ENCODE assay signal across 2 cellular contexts in the genomic region with DNA sequence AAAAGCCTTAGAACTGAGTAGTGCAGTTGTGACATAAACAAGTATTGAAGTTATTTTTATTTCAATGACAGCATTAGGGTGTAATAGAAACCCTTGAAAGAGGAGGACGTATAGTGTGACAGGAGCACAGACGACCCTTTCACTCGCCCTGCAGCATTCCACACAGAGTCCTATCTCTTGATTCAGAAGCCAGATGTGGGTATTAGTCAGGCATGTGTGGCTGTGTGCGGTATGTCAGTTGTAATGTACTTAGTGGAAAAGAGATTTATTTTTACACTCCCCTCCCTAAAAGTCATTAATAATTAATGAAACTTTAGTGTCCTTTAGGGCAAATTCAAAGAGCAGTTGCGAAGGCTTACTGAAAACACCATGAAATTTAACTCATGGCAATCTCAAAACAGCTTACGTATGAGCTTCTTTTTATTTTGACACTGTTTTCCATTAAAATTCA.
TF ChIP-seq lines count a peak whose summit lies in the region.

No MANE protein-coding gene starts in this region.

TF ChIP-seq in liver, 16 proteins besides CTCF, POLR2A, EP300 and RAD21 (continued from another document):
- TF ChIP-seq, protein P1, sequence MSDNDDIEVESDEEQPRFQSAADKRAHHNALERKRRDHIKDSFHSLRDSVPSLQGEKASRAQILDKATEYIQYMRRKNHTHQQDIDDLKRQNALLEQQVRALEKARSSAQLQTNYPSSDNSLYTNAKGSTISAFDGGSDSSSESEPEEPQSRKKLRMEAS (IDR thresholded peaks at IDR 0.05) = peak; percentile 16
- TF ChIP-seq, protein P2, sequence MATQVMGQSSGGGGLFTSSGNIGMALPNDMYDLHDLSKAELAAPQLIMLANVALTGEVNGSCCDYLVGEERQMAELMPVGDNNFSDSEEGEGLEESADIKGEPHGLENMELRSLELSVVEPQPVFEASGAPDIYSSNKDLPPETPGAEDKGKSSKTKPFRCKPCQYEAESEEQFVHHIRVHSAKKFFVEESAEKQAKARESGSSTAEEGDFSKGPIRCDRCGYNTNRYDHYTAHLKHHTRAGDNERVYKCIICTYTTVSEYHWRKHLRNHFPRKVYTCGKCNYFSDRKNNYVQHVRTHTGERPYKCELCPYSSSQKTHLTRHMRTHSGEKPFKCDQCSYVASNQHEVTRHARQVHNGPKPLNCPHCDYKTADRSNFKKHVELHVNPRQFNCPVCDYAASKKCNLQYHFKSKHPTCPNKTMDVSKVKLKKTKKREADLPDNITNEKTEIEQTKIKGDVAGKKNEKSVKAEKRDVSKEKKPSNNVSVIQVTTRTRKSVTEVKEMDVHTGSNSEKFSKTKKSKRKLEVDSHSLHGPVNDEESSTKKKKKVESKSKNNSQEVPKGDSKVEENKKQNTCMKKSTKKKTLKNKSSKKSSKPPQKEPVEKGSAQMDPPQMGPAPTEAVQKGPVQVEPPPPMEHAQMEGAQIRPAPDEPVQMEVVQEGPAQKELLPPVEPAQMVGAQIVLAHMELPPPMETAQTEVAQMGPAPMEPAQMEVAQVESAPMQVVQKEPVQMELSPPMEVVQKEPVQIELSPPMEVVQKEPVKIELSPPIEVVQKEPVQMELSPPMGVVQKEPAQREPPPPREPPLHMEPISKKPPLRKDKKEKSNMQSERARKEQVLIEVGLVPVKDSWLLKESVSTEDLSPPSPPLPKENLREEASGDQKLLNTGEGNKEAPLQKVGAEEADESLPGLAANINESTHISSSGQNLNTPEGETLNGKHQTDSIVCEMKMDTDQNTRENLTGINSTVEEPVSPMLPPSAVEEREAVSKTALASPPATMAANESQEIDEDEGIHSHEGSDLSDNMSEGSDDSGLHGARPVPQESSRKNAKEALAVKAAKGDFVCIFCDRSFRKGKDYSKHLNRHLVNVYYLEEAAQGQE (IDR thresholded peaks at IDR 0.05) = peak; percentile 65
- peak in 1 of 2 donors; percentile 39 for TF ChIP-seq RXRA (IDR thresholded peaks at IDR 0.05)
TF ChIP-seq in liver: peak in this region for 8.

TF ChIP-seq in HepG2, 621 proteins besides CTCF, POLR2A, EP300 and RAD21 (continued from another document):
- TF ChIP-seq, protein P3, sequence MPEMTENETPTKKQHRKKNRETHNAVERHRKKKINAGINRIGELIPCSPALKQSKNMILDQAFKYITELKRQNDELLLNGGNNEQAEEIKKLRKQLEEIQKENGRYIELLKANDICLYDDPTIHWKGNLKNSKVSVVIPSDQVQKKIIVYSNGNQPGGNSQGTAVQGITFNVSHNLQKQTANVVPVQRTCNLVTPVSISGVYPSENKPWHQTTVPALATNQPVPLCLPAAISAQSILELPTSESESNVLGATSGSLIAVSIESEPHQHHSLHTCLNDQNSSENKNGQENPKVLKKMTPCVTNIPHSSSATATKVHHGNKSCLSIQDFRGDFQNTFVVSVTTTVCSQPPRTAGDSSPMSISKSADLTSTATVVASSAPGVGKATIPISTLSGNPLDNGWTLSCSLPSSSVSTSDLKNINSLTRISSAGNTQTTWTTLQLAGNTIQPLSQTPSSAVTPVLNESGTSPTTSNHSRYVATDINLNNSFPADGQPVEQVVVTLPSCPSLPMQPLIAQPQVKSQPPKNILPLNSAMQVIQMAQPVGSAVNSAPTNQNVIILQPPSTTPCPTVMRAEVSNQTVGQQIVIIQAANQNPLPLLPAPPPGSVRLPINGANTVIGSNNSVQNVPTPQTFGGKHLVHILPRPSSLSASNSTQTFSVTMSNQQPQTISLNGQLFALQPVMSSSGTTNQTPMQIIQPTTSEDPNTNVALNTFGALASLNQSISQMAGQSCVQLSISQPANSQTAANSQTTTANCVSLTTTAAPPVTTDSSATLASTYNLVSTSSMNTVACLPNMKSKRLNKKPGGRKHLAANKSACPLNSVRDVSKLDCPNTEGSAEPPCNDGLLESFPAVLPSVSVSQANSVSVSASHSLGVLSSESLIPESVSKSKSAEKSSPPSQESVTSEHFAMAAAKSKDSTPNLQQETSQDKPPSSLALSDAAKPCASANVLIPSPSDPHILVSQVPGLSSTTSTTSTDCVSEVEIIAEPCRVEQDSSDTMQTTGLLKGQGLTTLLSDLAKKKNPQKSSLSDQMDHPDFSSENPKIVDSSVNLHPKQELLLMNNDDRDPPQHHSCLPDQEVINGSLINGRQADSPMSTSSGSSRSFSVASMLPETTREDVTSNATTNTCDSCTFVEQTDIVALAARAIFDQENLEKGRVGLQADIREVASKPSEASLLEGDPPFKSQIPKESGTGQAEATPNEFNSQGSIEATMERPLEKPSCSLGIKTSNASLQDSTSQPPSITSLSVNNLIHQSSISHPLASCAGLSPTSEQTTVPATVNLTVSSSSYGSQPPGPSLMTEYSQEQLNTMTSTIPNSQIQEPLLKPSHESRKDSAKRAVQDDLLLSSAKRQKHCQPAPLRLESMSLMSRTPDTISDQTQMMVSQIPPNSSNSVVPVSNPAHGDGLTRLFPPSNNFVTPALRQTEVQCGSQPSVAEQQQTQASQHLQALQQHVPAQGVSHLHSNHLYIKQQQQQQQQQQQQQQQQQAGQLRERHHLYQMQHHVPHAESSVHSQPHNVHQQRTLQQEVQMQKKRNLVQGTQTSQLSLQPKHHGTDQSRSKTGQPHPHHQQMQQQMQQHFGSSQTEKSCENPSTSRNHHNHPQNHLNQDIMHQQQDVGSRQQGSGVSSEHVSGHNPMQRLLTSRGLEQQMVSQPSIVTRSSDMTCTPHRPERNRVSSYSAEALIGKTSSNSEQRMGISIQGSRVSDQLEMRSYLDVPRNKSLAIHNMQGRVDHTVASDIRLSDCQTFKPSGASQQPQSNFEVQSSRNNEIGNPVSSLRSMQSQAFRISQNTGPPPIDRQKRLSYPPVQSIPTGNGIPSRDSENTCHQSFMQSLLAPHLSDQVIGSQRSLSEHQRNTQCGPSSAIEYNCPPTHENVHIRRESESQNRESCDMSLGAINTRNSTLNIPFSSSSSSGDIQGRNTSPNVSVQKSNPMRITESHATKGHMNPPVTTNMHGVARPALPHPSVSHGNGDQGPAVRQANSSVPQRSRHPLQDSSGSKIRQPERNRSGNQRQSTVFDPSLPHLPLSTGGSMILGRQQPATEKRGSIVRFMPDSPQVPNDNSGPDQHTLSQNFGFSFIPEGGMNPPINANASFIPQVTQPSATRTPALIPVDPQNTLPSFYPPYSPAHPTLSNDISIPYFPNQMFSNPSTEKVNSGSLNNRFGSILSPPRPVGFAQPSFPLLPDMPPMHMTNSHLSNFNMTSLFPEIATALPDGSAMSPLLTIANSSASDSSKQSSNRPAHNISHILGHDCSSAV (CRISPR knock-in tag; IDR thresholded peaks at IDR 0.05; ENCODE audit: borderline replicate concordance) = no peak
- TF ChIP-seq ZNF672 (CRISPR knock-in tag; IDR thresholded peaks at IDR 0.05) (no peak), TBP (CRISPR knock-in tag; IDR thresholded peaks at IDR 0.05) (no peak), ZNF335 (CRISPR knock-in tag; IDR thresholded peaks at IDR 0.05) (no peak), JUNB (CRISPR knock-in tag; IDR thresholded peaks at IDR 0.05; ENCODE audit: borderline replicate concordance) (no peak), SOX6 (IDR thresholded peaks at IDR 0.05) (no peak), SOX6 (CRISPR knock-in tag; IDR thresholded peaks at IDR 0.05) (no peak), KLF15 (CRISPR knock-in tag; IDR thresholded peaks at IDR 0.05; ENCODE audit: borderline replicate concordance) (no peak), TOE1 (CRISPR knock-in tag; IDR thresholded peaks at IDR 0.05) (no peak), NR2F6 (IDR thresholded peaks at IDR 0.05) (no peak), NR2F6 (CRISPR knock-in tag; IDR thresholded peaks at IDR 0.05) (no peak), ZBTB1 (CRISPR knock-in tag; IDR thresholded peaks at IDR 0.05; ENCODE audit: borderline replicate concordance) (no peak), ZNF296 (CRISPR knock-in tag; conservative IDR thresholded peaks at IDR 0.05) (no peak), ZBTB38 (CRISPR knock-in tag; IDR thresholded peaks at IDR 0.05) (no peak), JUND (CRISPR knock-in tag; IDR thresholded peaks at IDR 0.05) (no peak)
- TF ChIP-seq, protein P4, sequence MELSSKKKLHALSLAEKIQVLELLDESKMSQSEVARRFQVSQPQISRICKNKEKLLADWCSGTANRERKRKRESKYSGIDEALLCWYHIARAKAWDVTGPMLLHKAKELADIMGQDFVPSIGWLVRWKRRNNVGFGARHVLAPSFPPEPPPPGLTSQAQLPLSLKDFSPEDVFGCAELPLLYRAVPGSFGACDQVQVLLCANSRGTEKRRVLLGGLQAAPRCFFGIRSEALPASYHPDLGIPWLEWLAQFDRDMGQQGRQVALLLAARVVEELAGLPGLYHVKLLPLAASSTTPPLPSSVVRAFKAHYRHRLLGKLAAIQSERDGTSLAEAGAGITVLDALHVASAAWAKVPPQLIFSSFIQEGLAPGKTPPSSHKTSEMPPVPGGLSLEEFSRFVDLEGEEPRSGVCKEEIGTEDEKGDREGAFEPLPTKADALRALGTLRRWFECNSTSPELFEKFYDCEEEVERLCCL (CRISPR knock-in tag; IDR thresholded peaks at IDR 0.05; ENCODE audit: borderline replicate concordance) = no peak
- TF ChIP-seq, protein P5, sequence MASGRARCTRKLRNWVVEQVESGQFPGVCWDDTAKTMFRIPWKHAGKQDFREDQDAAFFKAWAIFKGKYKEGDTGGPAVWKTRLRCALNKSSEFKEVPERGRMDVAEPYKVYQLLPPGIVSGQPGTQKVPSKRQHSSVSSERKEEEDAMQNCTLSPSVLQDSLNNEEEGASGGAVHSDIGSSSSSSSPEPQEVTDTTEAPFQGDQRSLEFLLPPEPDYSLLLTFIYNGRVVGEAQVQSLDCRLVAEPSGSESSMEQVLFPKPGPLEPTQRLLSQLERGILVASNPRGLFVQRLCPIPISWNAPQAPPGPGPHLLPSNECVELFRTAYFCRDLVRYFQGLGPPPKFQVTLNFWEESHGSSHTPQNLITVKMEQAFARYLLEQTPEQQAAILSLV (CRISPR knock-in tag; IDR thresholded peaks at IDR 0.05; ENCODE audit: borderline replicate concordance) = no peak
- TF ChIP-seq, protein P6, sequence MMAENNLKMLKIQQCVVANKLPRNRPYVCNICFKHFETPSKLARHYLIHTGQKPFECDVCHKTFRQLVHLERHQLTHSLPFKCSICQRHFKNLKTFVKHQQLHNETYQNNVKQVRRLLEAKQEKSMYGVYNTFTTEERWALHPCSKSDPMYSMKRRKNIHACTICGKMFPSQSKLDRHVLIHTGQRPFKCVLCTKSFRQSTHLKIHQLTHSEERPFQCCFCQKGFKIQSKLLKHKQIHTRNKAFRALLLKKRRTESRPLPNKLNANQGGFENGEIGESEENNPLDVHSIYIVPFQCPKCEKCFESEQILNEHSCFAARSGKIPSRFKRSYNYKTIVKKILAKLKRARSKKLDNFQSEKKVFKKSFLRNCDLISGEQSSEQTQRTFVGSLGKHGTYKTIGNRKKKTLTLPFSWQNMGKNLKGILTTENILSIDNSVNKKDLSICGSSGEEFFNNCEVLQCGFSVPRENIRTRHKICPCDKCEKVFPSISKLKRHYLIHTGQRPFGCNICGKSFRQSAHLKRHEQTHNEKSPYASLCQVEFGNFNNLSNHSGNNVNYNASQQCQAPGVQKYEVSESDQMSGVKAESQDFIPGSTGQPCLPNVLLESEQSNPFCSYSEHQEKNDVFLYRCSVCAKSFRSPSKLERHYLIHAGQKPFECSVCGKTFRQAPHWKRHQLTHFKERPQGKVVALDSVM (CRISPR knock-in tag; IDR thresholded peaks at IDR 0.05) = no peak
- TF ChIP-seq, protein P7, sequence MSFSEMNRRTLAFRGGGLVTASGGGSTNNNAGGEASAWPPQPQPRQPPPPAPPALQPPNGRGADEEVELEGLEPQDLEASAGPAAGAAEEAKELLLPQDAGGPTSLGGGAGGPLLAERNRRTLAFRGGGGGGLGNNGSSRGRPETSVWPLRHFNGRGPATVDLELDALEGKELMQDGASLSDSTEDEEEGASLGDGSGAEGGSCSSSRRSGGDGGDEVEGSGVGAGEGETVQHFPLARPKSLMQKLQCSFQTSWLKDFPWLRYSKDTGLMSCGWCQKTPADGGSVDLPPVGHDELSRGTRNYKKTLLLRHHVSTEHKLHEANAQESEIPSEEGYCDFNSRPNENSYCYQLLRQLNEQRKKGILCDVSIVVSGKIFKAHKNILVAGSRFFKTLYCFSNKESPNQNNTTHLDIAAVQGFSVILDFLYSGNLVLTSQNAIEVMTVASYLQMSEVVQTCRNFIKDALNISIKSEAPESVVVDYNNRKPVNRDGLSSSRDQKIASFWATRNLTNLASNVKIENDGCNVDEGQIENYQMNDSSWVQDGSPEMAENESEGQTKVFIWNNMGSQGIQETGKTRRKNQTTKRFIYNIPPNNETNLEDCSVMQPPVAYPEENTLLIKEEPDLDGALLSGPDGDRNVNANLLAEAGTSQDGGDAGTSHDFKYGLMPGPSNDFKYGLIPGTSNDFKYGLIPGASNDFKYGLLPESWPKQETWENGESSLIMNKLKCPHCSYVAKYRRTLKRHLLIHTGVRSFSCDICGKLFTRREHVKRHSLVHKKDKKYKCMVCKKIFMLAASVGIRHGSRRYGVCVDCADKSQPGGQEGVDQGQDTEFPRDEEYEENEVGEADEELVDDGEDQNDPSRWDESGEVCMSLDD (CRISPR knock-in tag; IDR thresholded peaks at IDR 0.05; ENCODE audit: borderline replicate concordance) = no peak
